In genomic region chr2:53970898-53971681, GRCh38 we compare ENCODE assay signal across 1 cellular context.
TF ChIP-seq lines count a peak whose summit lies in the region.

TSS of gene PSME4 (minus strand) at chr2:53970993. CDS start at chr2:53970784, 209 bp downstream.

TF ChIP-seq in HepG2, 621 proteins besides CTCF, POLR2A, EP300 and RAD21 (continued from another document and continues in another):
- TF ChIP-seq PBX3 (CRISPR knock-in tag; IDR thresholded peaks at IDR 0.05; ENCODE audit: borderline replicate concordance) (peak; percentile 66; the same call in 1 of the 2 replicates), ZNF777 (CRISPR knock-in tag; IDR thresholded peaks at IDR 0.05) (peak; percentile 60), ZNF782 (CRISPR knock-in tag; IDR thresholded peaks at IDR 0.05; ENCODE audit: borderline replicate concordance) (peak; percentile 81), EED (CRISPR knock-in tag; IDR thresholded peaks at IDR 0.05) (no peak), MTA3 (CRISPR knock-in tag; IDR thresholded peaks at IDR 0.05) (no peak), SMARCC2 (IDR thresholded peaks at IDR 0.05) (no peak), NONO (IDR thresholded peaks at IDR 0.05) (no peak), NONO (CRISPR knock-in tag; conservative IDR thresholded peaks at IDR 0.05) (peak; percentile 89), SP4 (CRISPR knock-in tag; IDR thresholded peaks at IDR 0.05) (peak; percentile 82; the same call in 1 of the 2 replicates), ZNF672 (CRISPR knock-in tag; IDR thresholded peaks at IDR 0.05) (peak; percentile 64; the same call in 1 of the 2 replicates), TRIM22 (IDR thresholded peaks at IDR 0.05) (no peak), MAZ (IDR thresholded peaks at IDR 0.05; ENCODE audit: borderline replicate concordance, low read depth, low read length) (no peak), MAZ (CRISPR knock-in tag; IDR thresholded peaks at IDR 0.05; ENCODE audit: low read depth) (peak; percentile 74), ZFP36L1 (CRISPR knock-in tag; IDR thresholded peaks at IDR 0.05) (peak; percentile 88), ZMAT3 (CRISPR knock-in tag; conservative IDR thresholded peaks at IDR 0.05) (no peak; the same call in 1 of the 2 replicates), ZNF720 (CRISPR knock-in tag; IDR thresholded peaks at IDR 0.05) (no peak), ZNF616 (CRISPR knock-in tag; IDR thresholded peaks at IDR 0.05; ENCODE audit: low read depth) (peak; percentile 74; the same call in 1 of the 2 replicates), ZNF644 (CRISPR knock-in tag; IDR thresholded peaks at IDR 0.05; ENCODE audit: low read depth) (no peak), ZNF83 (CRISPR knock-in tag; IDR thresholded peaks at IDR 0.05; ENCODE audit: borderline replicate concordance) (0 out of 2 replicates have a peak, but pooled peaks have one; percentile 45), ZBTB34 (CRISPR knock-in tag; IDR thresholded peaks at IDR 0.05) (0 out of 2 replicates have a peak, but pooled peaks have one; percentile 46), PHF21A (CRISPR knock-in tag; IDR thresholded peaks at IDR 0.05) (peak; percentile 52; the same call in 1 of the 2 replicates), GATAD2A (CRISPR knock-in tag; IDR thresholded peaks at IDR 0.05) (peak; percentile 75), SP140L (CRISPR knock-in tag; IDR thresholded peaks at IDR 0.05; ENCODE audit: borderline replicate concordance) (peak; percentile 63; the same call in 1 of the 2 replicates), ZFAT (CRISPR knock-in tag; conservative IDR thresholded peaks at IDR 0.05) (peak; percentile 74; the same call in 1 of the 2 replicates), ZBTB3 (CRISPR knock-in tag; IDR thresholded peaks at IDR 0.05; ENCODE audit: borderline replicate concordance, low read depth) (no peak), ZFX (CRISPR knock-in tag; IDR thresholded peaks at IDR 0.05; ENCODE audit: low read depth) (peak; percentile 95), SAFB2 (CRISPR knock-in tag; IDR thresholded peaks at IDR 0.05; ENCODE audit: borderline replicate concordance, low read depth) (peak; percentile 68; the same call in 1 of the 2 replicates), KLF15 (CRISPR knock-in tag; IDR thresholded peaks at IDR 0.05; ENCODE audit: borderline replicate concordance) (0 out of 2 replicates have a peak, but pooled peaks have one; percentile 77), DPF2 (CRISPR knock-in tag; IDR thresholded peaks at IDR 0.05; ENCODE audit: borderline replicate concordance, low read depth) (no peak), ZNF710 (CRISPR knock-in tag; IDR thresholded peaks at IDR 0.05; ENCODE audit: borderline replicate concordance) (no peak; the same call in 1 of the 2 replicates), HBP1 (CRISPR knock-in tag; IDR thresholded peaks at IDR 0.05; ENCODE audit: low read depth) (peak; percentile 85), ZSCAN22 (CRISPR knock-in tag; IDR thresholded peaks at IDR 0.05) (peak; percentile 64; the same call in 1 of the 2 replicates), ZNF580 (CRISPR knock-in tag; IDR thresholded peaks at IDR 0.05; ENCODE audit: borderline replicate concordance, low read depth) (peak; percentile 27; the same call in 1 of the 2 replicates), ZNF564 (CRISPR knock-in tag; IDR thresholded peaks at IDR 0.05) (peak; percentile 91), PRDM4 (CRISPR knock-in tag; IDR thresholded peaks at IDR 0.05; ENCODE audit: borderline replicate concordance) (peak; percentile 74; the same call in 1 of the 2 replicates), ZNF280B (CRISPR knock-in tag; IDR thresholded peaks at IDR 0.05; ENCODE audit: borderline replicate concordance) (peak; percentile 83), ARNT2 (CRISPR knock-in tag; IDR thresholded peaks at IDR 0.05; ENCODE audit: low read depth) (peak; percentile 94), MAX (IDR thresholded peaks at IDR 0.05) (peak; percentile 98), KAT2B (IDR thresholded peaks at IDR 0.05; ENCODE audit: borderline replicate concordance, low read depth, low read length) (no peak), CHD2 (IDR thresholded peaks at IDR 0.05; ENCODE audit: low read depth, low read length) (no peak), HDAC2 (CRISPR knock-in tag; IDR thresholded peaks at IDR 0.05) (peak; percentile 60; the same call in 1 of the 2 replicates), USF2 (IDR thresholded peaks at IDR 0.05; ENCODE audit: low read depth, low read length) (no peak), USF2 (CRISPR knock-in tag; IDR thresholded peaks at IDR 0.05; ENCODE audit: borderline replicate concordance) (no peak; the same call in 1 of the 2 replicates), MTERF4 (CRISPR knock-in tag; IDR thresholded peaks at IDR 0.05) (no peak; the same call in 1 of the 2 replicates), ZNF709 (CRISPR knock-in tag; IDR thresholded peaks at IDR 0.05) (peak; percentile 95), ZNF670 (CRISPR knock-in tag; IDR thresholded peaks at IDR 0.05; ENCODE audit: borderline replicate concordance) (peak; percentile 93; the same call in 1 of the 2 replicates)
